Comparison of ENCODE assay signal across 21 cellular contexts in genomic region chr12:3092770-3093169, GRCh38.
"Had no signal": no experiment of that assay in that cellular context is flagged by ENCODE, and none has a peak within 500 bp of the region (broad histone marks: within the 10 kb centered on the region; RNA-seq: fewer than 3 reads in every experiment).

No MANE protein-coding gene starts in this region.

- DNase-seq: activated T-cell treated with anti-CD3 and anti-CD28 coated beads, Interleukin-2, amount 50 U/mL, for 1 hour; adrenal gland; colonic mucosa; gastrocnemius medialis; islet precursor cell; left colon; lower lobe of right lung; naive thymus-derived CD4-positive, alpha-beta T cell; nucleus accumbens; retina; stimulated activated CD4-positive, alpha-beta T cell treated with anti-CD3 and anti-CD28 coated beads, Interleukin-4, amount 100 ng/mL, for 24 hours; stimulated activated naive CD8-positive, alpha-beta T cell treated with anti-CD3 and anti-CD28 coated beads, Interleukin-15, Interleukin-2, amounts not matched to agents 100 U/mL and 50 U/mL, for 24 hours; substantia nigra; T1000; transverse colon had no signal

- H3K27me3 ChIP-seq: adrenal gland, ascending aorta, colonic mucosa, esophagus muscularis mucosa, gastrocnemius medialis, transverse colon, vagina had no signal

- H3K36me3 ChIP-seq: adrenal gland, ascending aorta, colonic mucosa, gastrocnemius medialis, lower lobe of right lung, transverse colon, vagina had no signal

- H3K4me3 ChIP-seq: adrenal gland, ascending aorta, colonic mucosa, esophagus muscularis mucosa, gastrocnemius medialis, lower lobe of right lung, transverse colon, vagina had no signal

- H3K4me3 Mint-ChIP-seq: activated naive CD8-positive, alpha-beta T cell; naive thymus-derived CD4-positive, alpha-beta T cell; T-helper 1 cell treated with Interleukin-12 subunit alpha and Interleukin-12 subunit beta and Interleukin-4 antibody, amounts not matched to agents 30 μg/mL and 1 μg/mL, for 36 hours; WTC11 had no signal

- H3K27me3 Mint-ChIP-seq: activated naive CD8-positive, alpha-beta T cell had no signal

- H3K9me3 ChIP-seq: adrenal gland, ascending aorta, colonic mucosa, esophagus muscularis mucosa, gastrocnemius medialis, lower lobe of right lung, transverse colon, vagina had no signal

- ATAC-seq: gastrocnemius medialis; left colon; lower lobe of right lung; naive thymus-derived CD4-positive, alpha-beta T cell; stimulated activated naive CD8-positive, alpha-beta T cell treated with anti-CD3 and anti-CD28 coated beads, Interleukin-15, Interleukin-2, amounts not matched to agents 100 U/mL and 50 U/mL, for 24 hours; WTC11 had no signal

- H3K27ac ChIP-seq: colonic mucosa, esophagus muscularis mucosa, lower lobe of right lung, transverse colon, vagina had no signal

- H3K4me1 ChIP-seq: colonic mucosa had no signal

- H3K27ac Mint-ChIP-seq: activated naive CD8-positive, alpha-beta T cell; naive thymus-derived CD4-positive, alpha-beta T cell; T-helper 1 cell treated with Interleukin-12 subunit alpha and Interleukin-12 subunit beta and Interleukin-4 antibody, amounts not matched to agents 30 μg/mL and 1 μg/mL, for 36 hours; WTC11 had no signal
